In the genomic region with DNA sequence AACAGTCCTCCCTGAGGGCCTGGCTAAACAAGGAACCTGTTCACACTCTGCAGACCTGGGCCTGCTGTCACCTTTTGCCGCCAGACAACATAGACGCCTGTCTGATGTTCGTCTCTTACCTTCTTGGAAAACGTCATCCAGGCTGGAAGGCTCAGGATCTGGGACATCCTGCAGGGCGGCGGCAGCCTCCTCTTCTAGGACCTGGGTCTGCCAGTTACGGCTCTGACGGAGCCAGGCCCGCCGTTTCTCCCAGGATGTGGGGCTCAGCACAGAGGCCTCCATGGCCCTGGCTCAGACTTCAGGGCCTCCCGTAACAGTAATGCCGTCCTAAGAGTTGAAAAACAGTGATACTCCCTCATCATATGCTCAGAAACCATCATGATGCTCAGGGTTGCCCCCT, we compare ENCODE assay signal across 31 cellular contexts. TPM values are rescaled to one million over a fixed set of nuclear protein-coding genes. Genes with fewer than 3 reads are reported as not detected.
DNase-seq lines count a peak whose midpoint lies in the region; ATAC-seq and TF ChIP-seq lines count a peak whose summit lies in the region.
"Had no signal": no experiment of that assay in that cellular context is flagged by ENCODE, and none has a peak within 500 bp of the region (broad histone marks: within the 10 kb centered on the region; RNA-seq: fewer than 3 reads in every experiment).

No MANE protein-coding gene starts in this region.

- H2AFZ ChIP-seq in Loucy (ENCODE audit: low read length), result no peak overlapping the region
- no peak overlapping the region for H2AFZ ChIP-seq in neuronal stem cell (ENCODE audit: low read length)

- H3K27me3 Mint-ChIP-seq in activated naive CD8-positive, alpha-beta T cell treated with anti-CD3 and anti-CD28 coated beads, Interleukin-2, amount 10 ng/mL, durations not matched to agents 7 days and 5 days, result no peaks in the 10 kb centered on the region

- no peak overlapping the region for H3K4ac ChIP-seq in neuronal stem cell (ENCODE audit: low read length)

- H3K4me2 ChIP-seq in Loucy (ENCODE audit: low read depth, low read length, poor library complexity, severe bottlenecking) (peak overlapping the region; percentile 88), neuronal stem cell (ENCODE audit: insufficient read depth, low read length, poor library complexity, severe bottlenecking) (no peak overlapping the region)
- H3K4me2 ChIP-seq: smooth muscle cell had no signal

- peaks cover 91% of the 10 kb centered on the region for H3K79me2 ChIP-seq in Loucy (ENCODE audit: insufficient read depth, low read length)

- intact Hi-C loops in Right ventricle myocardium inferior (cut with DNase I), result no loop called here
- intact Hi-C loops in cardiac septum (cut with DNase I), result no loop called here

- H3K27me3 ChIP-seq in Loucy (ENCODE audit: insufficient read depth, low read length, poor library complexity, severe bottlenecking), result no peaks in the 10 kb centered on the region
- peaks cover 0 to 2% (median 0%) of the 10 kb centered on the region in 3 experiments for H3K27me3 ChIP-seq in neuronal stem cell (ENCODE audit: control insufficient read depth in 3 of 3, insufficient read depth in 3 of 3, low read depth in 1 of 3, low read length in 3 of 3)
- H3K27me3 ChIP-seq: esophagus muscularis mucosa, Peyer's patch, thyroid gland had no signal

- peaks cover 65% of the 10 kb centered on the region for H3K36me3 Mint-ChIP-seq in activated naive CD8-positive, alpha-beta T cell treated with anti-CD3 and anti-CD28 coated beads, Interleukin-2, amount 10 ng/mL, durations not matched to agents 7 days and 5 days

- no peaks in the 10 kb centered on the region for H3K79me1 ChIP-seq in neuronal stem cell (ENCODE audit: low read depth, low read length)

- peak overlapping the region; percentile 52 for H3K18ac ChIP-seq in neuronal stem cell (ENCODE audit: low read length)

- H3K23ac ChIP-seq in neuronal stem cell (ENCODE audit: low read depth, low read length, poor library complexity), result no peak overlapping the region

- H2BK12ac ChIP-seq in neuronal stem cell (ENCODE audit: low read length), result no peak overlapping the region

- POLR2A ChIA-PET in activated naive CD8-positive, alpha-beta T cell treated with anti-CD3 and anti-CD28 coated beads, Interleukin-2, amount 10 ng/mL, durations not matched to agents 7 days and 5 days (lab: Charles Lee), result interaction anchor here (1.3 kb wide), 1 partner anchor 9 kb away, joined by 4 read pairs; no protein-coding TSS in a partner anchor

- H3K9me3 Mint-ChIP-seq in activated naive CD8-positive, alpha-beta T cell treated with anti-CD3 and anti-CD28 coated beads, Interleukin-2, amount 10 ng/mL, durations not matched to agents 7 days and 5 days, result no peaks in the 10 kb centered on the region
- H3K9me3 Mint-ChIP-seq: T-helper 1 cell treated with Interleukin-12 subunit alpha and Interleukin-12 subunit beta and Interleukin-4 antibody, amounts not matched to agents 30 μg/mL and 1 μg/mL, for 36 hours had no signal

- H4K20me1 ChIP-seq in Loucy (ENCODE audit: insufficient read depth, low read length, poor library complexity, severe bottlenecking), result no peaks in the 10 kb centered on the region

- peak overlapping the region; percentile 24 for H3K27ac Mint-ChIP-seq in activated naive CD8-positive, alpha-beta T cell treated with anti-CD3 and anti-CD28 coated beads, Interleukin-2, amount 10 ng/mL, durations not matched to agents 7 days and 5 days
- H3K27ac Mint-ChIP-seq: T-helper 1 cell treated with Interleukin-12 subunit alpha and Interleukin-12 subunit beta and Interleukin-4 antibody, amounts not matched to agents 30 μg/mL and 1 μg/mL, for 36 hours had no signal

- peak overlapping the region; percentile 81 for H3K4me3 ChIP-seq in Loucy (ENCODE audit: low read length, poor library complexity, severe bottlenecking)
- no peak overlapping the region for H3K4me3 ChIP-seq in neuronal stem cell (ENCODE audit: low read length in 2 of 2)
- H3K4me3 ChIP-seq: esophagus muscularis mucosa, gastroesophageal sphincter, lower lobe of right lung, Peyer's patch, smooth muscle cell, thyroid gland had no signal

- no peak overlapping the region for H4K91ac ChIP-seq in neuronal stem cell (ENCODE audit: low read depth, low read length, poor library complexity)

- H3K4me3 Mint-ChIP-seq in activated naive CD8-positive, alpha-beta T cell treated with anti-CD3 and anti-CD28 coated beads, Interleukin-2, amount 10 ng/mL, durations not matched to agents 7 days and 5 days, result no peak overlapping the region
- H3K4me3 Mint-ChIP-seq: T-helper 1 cell treated with Interleukin-12 subunit alpha and Interleukin-12 subunit beta and Interleukin-4 antibody, amounts not matched to agents 30 μg/mL and 1 μg/mL, for 36 hours had no signal

- no peak overlapping the region for H4K8ac ChIP-seq in neuronal stem cell (ENCODE audit: low read depth, low read length)

- DNase-seq in Right ventricle myocardium inferior (ENCODE audit: missing footprints) (peak; percentile 70), cardiac septum (ENCODE audit: low spot score) (no peak), neuronal stem cell (ENCODE audit: low spot score) (no peak), EL (no peak), Ammon's horn (ENCODE audit: low spot score) (no peak)
- no peak for DNase-seq in activated naive CD8-positive, alpha-beta T cell treated with anti-CD3 and anti-CD28 coated beads, Interleukin-2, amount 10 ng/mL, durations not matched to agents 7 days and 5 days
- DNase-seq: activated CD8-positive, alpha-beta memory T cell treated with anti-CD3 and anti-CD28 coated beads for 24 hours; activated gamma-delta T cell; GF-D8; HCEC 1CT; lower lobe of right lung; MM.1S; NCI-H1436 treated with DMSO at 0.1 percent for 48 hours; NCI-H524; NK-92 treated with Interleukin-12 subunit alpha and Interleukin-12 subunit beta, amount 100 ng/mL, for 24 hours; nucleus accumbens; Peyer's patch; stimulated activated CD4-positive, alpha-beta T cell treated with anti-CD3 and anti-CD28 coated beads, Interleukin-2, amount 100 ng/mL, for 48 hours; stimulated activated naive CD4-positive, alpha-beta T cell; thyroid gland had no signal

- no peak for TF ChIP-seq CTCF in Loucy (conservative IDR thresholded peaks at IDR 0.05; ENCODE audit: low read length)

- H3K9me3 ChIP-seq in Loucy (ENCODE audit: insufficient read depth, low read depth, low read length), result no peaks in the 10 kb centered on the region
- H3K9me3 ChIP-seq in neuronal stem cell (replicated peaks in 1 of 2; ENCODE audit: control insufficient read depth in 2 of 2, insufficient read depth in 1 of 2, low read depth in 1 of 2, low read length in 2 of 2), result no peaks in the 10 kb centered on the region
- H3K9me3 ChIP-seq: esophagus muscularis mucosa, gastroesophageal sphincter, lower lobe of right lung, Peyer's patch, thyroid gland had no signal

- H3K4me1 Mint-ChIP-seq in activated naive CD8-positive, alpha-beta T cell treated with anti-CD3 and anti-CD28 coated beads, Interleukin-2, amount 10 ng/mL, durations not matched to agents 7 days and 5 days, result peaks cover 55% of the 10 kb centered on the region

- no peak overlapping the region for H2AK5ac ChIP-seq in neuronal stem cell (ENCODE audit: low read depth, low read length)

- no peak for ATAC-seq in Right ventricle myocardium inferior
- ATAC-seq in activated naive CD8-positive, alpha-beta T cell treated with anti-CD3 and anti-CD28 coated beads, Interleukin-2, amount 10 ng/mL, durations not matched to agents 7 days and 5 days (ENCODE audit: low read depth), result no peak
- ATAC-seq in GM21717 (IDR thresholded peaks at IDR 0.05; ENCODE audit: unreplicated experiment), result no peak
- ATAC-seq: gastroesophageal sphincter, lower lobe of right lung had no signal

- no CpG with 5 or more reads among the region's 12 CpGs for WGBS in neuronal stem cell (ENCODE audit: extremely low coverage in 2 of 2, insufficient read length in 2 of 2, insufficient replicate concordance in 1 of 2), 2 donors

- H3K36me3 ChIP-seq in Loucy (ENCODE audit: insufficient read depth, low read length) (peaks cover 23% of the 10 kb centered on the region; the same call in 1 of the 2 replicates), neuronal stem cell (replicated peaks in 1 of 2; ENCODE audit: control insufficient read depth in 2 of 2, insufficient read depth in 2 of 2, low read length in 2 of 2) (no peaks in the 10 kb centered on the region)
- H3K36me3 ChIP-seq: esophagus muscularis mucosa, gastroesophageal sphincter, lower lobe of right lung, Peyer's patch, thyroid gland had no signal

- no peak overlapping the region for H2BK15ac ChIP-seq in neuronal stem cell (ENCODE audit: low read length)

- no peak overlapping the region for H3K27ac ChIP-seq in neuronal stem cell (replicated peaks; ENCODE audit: low read length)
- H3K27ac ChIP-seq: esophagus muscularis mucosa, gastroesophageal sphincter, lower lobe of right lung, Peyer's patch, thyroid gland, VCaP had no signal

- no peaks in the 10 kb centered on the region for H3K9me2 ChIP-seq in Loucy (replicated peaks; ENCODE audit: low read depth, low read length)

- H3K4me1 ChIP-seq in Loucy (ENCODE audit: insufficient read depth, low read length, poor library complexity, severe bottlenecking) (peaks cover 92% of the 10 kb centered on the region), neuronal stem cell (ENCODE audit: control insufficient read depth in 2 of 2, insufficient read depth in 1 of 2, low read depth in 1 of 2, low read length in 2 of 2) (peaks cover 0 to 2% of the 10 kb centered on the region in 2 donors)
- H3K4me1 ChIP-seq: esophagus muscularis mucosa, gastroesophageal sphincter, lower lobe of right lung, Peyer's patch had no signal

- peaks cover 14% of the 10 kb centered on the region for H3F3A ChIP-seq in Loucy (ENCODE audit: low read depth)

- no peak overlapping the region for H3K14ac ChIP-seq in neuronal stem cell (ENCODE audit: low read length)

- H3K9ac ChIP-seq in Loucy (ENCODE audit: low read depth, low read length, poor library complexity, severe bottlenecking), result peak overlapping the region; percentile 85
- H3K9ac ChIP-seq in neuronal stem cell (ENCODE audit: low read depth, low read length, poor library complexity), result no peak overlapping the region

- no peak overlapping the region for H2BK120ac ChIP-seq in neuronal stem cell (ENCODE audit: low read depth, low read length)

- H2BK5ac ChIP-seq in neuronal stem cell (ENCODE audit: low read length), result no peak overlapping the region

RNA-seq across cellular contexts. Expression of a gene that starts 10.3 kb away (rescaled TPM):
- total RNA-seq in Right ventricle myocardium inferior, result 0.70 TPM
- 0.65 TPM for total RNA-seq in cardiac septum
- 100 to 1,000 TPM; 105 to 112 TPM for total RNA-seq in activated naive CD8-positive, alpha-beta T cell treated with anti-CD3 and anti-CD28 coated beads, Interleukin-2, amount 10 ng/mL, durations not matched to agents 7 days and 5 days
- polyA plus RNA-seq in neuronal stem cell (2013, experiment 1 of 2), result 0.03 TPM
- not detected for polyA plus RNA-seq in neuronal stem cell (2013, experiment 2 of 2)
- total RNA-seq: renal cortical epithelial cell, SK-MEL-5, smooth muscle cell had no signal
- polyA plus RNA-seq: keratinocyte, smooth muscle cell had no signal

RNA-seq across cellular contexts. Expression of a gene that starts 45.5 kb away (rescaled TPM):
- total RNA-seq in Right ventricle myocardium inferior (not detected), cardiac septum (not detected)
- total RNA-seq in activated naive CD8-positive, alpha-beta T cell treated with anti-CD3 and anti-CD28 coated beads, Interleukin-2, amount 10 ng/mL, durations not matched to agents 7 days and 5 days, result not detected
- 0.10 TPM for polyA plus RNA-seq in neuronal stem cell (2013, experiment 1 of 2)
- 0.11 TPM for polyA plus RNA-seq in neuronal stem cell (2013, experiment 2 of 2)
- total RNA-seq: esophagus muscularis mucosa, gastroesophageal sphincter, lower lobe of right lung, mucosa of gallbladder, Peyer's patch, renal cortical epithelial cell, SK-MEL-5, smooth muscle cell, thyroid gland had no signal
- polyA plus RNA-seq: keratinocyte, smooth muscle cell had no signal

Comparison
In these comparisons a context has a peak if more than half of its experiments do, and no peak if none do; other contexts are left out.
1. RNA of a gene that starts 10.3 kb away (total RNA-seq): 105 to 112 TPM in activated naive CD8-positive, alpha-beta T cell treated with anti-CD3 and anti-CD28 coated beads, Interleukin-2, amount 10 ng/mL, durations not matched to agents 7 days and 5 days; 0.70 TPM in Right ventricle myocardium inferior (single experiment) and 0.65 TPM in cardiac septum (single experiment); every median in the first group is over 10 times any median in the second.